Comparison of ENCODE assay signal across 1 cellular context in the genomic region with DNA sequence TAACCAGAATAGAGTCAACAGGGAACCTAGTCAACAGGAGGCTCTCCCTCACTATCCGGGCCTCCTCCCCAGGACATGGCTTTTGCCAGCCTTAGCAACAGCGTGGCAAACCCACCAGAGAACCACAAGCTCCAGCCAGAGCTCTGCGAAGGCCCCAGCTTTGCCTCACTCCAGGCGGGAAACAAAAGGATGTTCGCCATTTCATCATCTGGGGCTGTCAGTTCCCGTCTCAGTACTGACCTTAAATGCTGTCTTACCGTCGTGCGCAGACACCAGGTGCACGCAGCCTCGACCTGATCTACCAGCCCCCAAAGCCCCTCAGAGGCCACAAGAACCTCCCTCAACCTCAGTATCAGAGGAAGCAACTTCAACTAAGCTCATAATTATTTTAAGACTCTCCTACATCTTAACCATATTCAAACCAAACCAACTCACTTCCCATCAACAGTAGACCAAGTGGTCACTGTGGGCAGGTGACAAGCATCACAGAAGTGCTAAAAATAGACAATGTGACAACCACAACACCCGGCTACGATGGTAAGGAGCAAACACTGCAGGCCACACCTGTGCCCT.
TF ChIP-seq lines count a peak whose summit lies in the region.

No MANE protein-coding gene starts in this region.

TF ChIP-seq in GM12878, 131 proteins besides CTCF, POLR2A, EP300 and RAD21 (continued from another document and continues in another):
- TF ChIP-seq ATF2 (IDR thresholded peaks at IDR 0.05; ENCODE audit: low read length) (no peak), RBBP5 (conservative IDR thresholded peaks at IDR 0.05) (no peak), BMI1 (IDR thresholded peaks at IDR 0.05; ENCODE audit: borderline replicate concordance) (peak; percentile 61; the same call in 1 of the 2 replicates), DPF2 (IDR thresholded peaks at IDR 0.05) (peak; percentile 87), PRDM15 (CRISPR knock-in tag; IDR thresholded peaks at IDR 0.05) (no peak), BACH1 (IDR thresholded peaks at IDR 0.05; ENCODE audit: borderline replicate concordance) (no peak), NR2F1 (conservative IDR thresholded peaks at IDR 0.05) (peak; percentile 73), IKZF1 (conservative IDR thresholded peaks at IDR 0.05) (peak; percentile 87), POU2F2 (IDR thresholded peaks at IDR 0.05; ENCODE audit: borderline replicate concordance, low read depth, low read length) (peak; percentile 59; the same call in 1 of the 3 replicates), STAT3 (IDR thresholded peaks at IDR 0.05; ENCODE audit: low read depth, low read length) (no peak), SPI1 (IDR thresholded peaks at IDR 0.05; ENCODE audit: borderline replicate concordance, insufficient read depth, low read depth, low read length) (peak; percentile 81), ZNF384 (IDR thresholded peaks at IDR 0.05; ENCODE audit: borderline replicate concordance, low read depth, low read length) (no peak), LARP7 (IDR thresholded peaks at IDR 0.05) (no peak), CHD2 (IDR thresholded peaks at IDR 0.05; ENCODE audit: borderline replicate concordance, low read depth, low read length) (peak; percentile 72; the same call in 1 of the 2 replicates), BRCA1 (IDR thresholded peaks at IDR 0.05; ENCODE audit: low read depth, low read length) (no peak)
- TF ChIP-seq, protein P1, sequence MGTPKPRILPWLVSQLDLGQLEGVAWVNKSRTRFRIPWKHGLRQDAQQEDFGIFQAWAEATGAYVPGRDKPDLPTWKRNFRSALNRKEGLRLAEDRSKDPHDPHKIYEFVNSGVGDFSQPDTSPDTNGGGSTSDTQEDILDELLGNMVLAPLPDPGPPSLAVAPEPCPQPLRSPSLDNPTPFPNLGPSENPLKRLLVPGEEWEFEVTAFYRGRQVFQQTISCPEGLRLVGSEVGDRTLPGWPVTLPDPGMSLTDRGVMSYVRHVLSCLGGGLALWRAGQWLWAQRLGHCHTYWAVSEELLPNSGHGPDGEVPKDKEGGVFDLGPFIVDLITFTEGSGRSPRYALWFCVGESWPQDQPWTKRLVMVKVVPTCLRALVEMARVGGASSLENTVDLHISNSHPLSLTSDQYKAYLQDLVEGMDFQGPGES (IDR thresholded peaks at IDR 0.05) = no peak
- TF ChIP-seq, protein P2, sequence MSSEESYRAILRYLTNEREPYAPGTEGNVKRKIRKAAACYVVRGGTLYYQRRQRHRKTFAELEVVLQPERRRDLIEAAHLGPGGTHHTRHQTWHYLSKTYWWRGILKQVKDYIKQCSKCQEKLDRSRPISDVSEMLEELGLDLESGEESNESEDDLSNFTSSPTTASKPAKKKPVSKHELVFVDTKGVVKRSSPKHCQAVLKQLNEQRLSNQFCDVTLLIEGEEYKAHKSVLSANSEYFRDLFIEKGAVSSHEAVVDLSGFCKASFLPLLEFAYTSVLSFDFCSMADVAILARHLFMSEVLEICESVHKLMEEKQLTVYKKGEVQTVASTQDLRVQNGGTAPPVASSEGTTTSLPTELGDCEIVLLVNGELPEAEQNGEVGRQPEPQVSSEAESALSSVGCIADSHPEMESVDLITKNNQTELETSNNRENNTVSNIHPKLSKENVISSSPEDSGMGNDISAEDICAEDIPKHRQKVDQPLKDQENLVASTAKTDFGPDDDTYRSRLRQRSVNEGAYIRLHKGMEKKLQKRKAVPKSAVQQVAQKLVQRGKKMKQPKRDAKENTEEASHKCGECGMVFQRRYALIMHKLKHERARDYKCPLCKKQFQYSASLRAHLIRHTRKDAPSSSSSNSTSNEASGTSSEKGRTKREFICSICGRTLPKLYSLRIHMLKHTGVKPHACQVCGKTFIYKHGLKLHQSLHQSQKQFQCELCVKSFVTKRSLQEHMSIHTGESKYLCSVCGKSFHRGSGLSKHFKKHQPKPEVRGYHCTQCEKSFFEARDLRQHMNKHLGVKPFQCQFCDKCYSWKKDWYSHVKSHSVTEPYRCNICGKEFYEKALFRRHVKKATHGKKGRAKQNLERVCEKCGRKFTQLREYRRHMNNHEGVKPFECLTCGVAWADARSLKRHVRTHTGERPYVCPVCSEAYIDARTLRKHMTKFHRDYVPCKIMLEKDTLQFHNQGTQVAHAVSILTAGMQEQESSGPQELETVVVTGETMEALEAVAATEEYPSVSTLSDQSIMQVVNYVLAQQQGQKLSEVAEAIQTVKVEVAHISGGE (CRISPR knock-in tag; IDR thresholded peaks at IDR 0.05) = no peak
- TF ChIP-seq, protein P3, sequence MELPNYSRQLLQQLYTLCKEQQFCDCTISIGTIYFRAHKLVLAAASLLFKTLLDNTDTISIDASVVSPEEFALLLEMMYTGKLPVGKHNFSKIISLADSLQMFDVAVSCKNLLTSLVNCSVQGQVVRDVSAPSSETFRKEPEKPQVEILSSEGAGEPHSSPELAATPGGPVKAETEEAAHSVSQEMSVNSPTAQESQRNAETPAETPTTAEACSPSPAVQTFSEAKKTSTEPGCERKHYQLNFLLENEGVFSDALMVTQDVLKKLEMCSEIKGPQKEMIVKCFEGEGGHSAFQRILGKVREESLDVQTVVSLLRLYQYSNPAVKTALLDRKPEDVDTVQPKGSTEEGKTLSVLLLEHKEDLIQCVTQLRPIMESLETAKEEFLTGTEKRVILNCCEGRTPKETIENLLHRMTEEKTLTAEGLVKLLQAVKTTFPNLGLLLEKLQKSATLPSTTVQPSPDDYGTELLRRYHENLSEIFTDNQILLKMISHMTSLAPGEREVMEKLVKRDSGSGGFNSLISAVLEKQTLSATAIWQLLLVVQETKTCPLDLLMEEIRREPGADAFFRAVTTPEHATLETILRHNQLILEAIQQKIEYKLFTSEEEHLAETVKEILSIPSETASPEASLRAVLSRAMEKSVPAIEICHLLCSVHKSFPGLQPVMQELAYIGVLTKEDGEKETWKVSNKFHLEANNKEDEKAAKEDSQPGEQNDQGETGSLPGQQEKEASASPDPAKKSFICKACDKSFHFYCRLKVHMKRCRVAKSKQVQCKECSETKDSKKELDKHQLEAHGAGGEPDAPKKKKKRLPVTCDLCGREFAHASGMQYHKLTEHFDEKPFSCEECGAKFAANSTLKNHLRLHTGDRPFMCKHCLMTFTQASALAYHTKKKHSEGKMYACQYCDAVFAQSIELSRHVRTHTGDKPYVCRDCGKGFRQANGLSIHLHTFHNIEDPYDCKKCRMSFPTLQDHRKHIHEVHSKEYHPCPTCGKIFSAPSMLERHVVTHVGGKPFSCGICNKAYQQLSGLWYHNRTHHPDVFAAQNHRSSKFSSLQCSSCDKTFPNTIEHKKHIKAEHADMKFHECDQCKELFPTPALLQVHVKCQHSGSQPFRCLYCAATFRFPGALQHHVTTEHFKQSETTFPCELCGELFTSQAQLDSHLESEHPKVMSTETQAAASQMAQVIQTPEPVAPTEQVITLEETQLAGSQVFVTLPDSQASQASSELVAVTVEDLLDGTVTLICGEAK (IDR thresholded peaks at IDR 0.05; ENCODE audit: borderline replicate concordance) = no peak
- TF ChIP-seq, protein P4, sequence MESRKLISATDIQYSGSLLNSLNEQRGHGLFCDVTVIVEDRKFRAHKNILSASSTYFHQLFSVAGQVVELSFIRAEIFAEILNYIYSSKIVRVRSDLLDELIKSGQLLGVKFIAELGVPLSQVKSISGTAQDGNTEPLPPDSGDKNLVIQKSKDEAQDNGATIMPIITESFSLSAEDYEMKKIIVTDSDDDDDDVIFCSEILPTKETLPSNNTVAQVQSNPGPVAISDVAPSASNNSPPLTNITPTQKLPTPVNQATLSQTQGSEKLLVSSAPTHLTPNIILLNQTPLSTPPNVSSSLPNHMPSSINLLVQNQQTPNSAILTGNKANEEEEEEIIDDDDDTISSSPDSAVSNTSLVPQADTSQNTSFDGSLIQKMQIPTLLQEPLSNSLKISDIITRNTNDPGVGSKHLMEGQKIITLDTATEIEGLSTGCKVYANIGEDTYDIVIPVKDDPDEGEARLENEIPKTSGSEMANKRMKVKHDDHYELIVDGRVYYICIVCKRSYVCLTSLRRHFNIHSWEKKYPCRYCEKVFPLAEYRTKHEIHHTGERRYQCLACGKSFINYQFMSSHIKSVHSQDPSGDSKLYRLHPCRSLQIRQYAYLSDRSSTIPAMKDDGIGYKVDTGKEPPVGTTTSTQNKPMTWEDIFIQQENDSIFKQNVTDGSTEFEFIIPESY (IDR thresholded peaks at IDR 0.05) = no peak
- TF ChIP-seq, protein P5, sequence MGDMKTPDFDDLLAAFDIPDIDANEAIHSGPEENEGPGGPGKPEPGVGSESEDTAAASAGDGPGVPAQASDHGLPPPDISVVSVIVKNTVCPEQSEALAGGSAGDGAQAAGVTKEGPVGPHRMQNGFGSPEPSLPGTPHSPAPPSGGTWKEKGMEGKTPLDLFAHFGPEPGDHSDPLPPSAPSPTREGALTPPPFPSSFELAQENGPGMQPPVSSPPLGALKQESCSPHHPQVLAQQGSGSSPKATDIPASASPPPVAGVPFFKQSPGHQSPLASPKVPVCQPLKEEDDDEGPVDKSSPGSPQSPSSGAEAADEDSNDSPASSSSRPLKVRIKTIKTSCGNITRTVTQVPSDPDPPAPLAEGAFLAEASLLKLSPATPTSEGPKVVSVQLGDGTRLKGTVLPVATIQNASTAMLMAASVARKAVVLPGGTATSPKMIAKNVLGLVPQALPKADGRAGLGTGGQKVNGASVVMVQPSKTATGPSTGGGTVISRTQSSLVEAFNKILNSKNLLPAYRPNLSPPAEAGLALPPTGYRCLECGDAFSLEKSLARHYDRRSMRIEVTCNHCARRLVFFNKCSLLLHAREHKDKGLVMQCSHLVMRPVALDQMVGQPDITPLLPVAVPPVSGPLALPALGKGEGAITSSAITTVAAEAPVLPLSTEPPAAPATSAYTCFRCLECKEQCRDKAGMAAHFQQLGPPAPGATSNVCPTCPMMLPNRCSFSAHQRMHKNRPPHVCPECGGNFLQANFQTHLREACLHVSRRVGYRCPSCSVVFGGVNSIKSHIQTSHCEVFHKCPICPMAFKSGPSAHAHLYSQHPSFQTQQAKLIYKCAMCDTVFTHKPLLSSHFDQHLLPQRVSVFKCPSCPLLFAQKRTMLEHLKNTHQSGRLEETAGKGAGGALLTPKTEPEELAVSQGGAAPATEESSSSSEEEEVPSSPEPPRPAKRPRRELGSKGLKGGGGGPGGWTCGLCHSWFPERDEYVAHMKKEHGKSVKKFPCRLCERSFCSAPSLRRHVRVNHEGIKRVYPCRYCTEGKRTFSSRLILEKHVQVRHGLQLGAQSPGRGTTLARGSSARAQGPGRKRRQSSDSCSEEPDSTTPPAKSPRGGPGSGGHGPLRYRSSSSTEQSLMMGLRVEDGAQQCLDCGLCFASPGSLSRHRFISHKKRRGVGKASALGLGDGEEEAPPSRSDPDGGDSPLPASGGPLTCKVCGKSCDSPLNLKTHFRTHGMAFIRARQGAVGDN (IDR thresholded peaks at IDR 0.05) = peak; percentile 81
- TF ChIP-seq, protein P6, sequence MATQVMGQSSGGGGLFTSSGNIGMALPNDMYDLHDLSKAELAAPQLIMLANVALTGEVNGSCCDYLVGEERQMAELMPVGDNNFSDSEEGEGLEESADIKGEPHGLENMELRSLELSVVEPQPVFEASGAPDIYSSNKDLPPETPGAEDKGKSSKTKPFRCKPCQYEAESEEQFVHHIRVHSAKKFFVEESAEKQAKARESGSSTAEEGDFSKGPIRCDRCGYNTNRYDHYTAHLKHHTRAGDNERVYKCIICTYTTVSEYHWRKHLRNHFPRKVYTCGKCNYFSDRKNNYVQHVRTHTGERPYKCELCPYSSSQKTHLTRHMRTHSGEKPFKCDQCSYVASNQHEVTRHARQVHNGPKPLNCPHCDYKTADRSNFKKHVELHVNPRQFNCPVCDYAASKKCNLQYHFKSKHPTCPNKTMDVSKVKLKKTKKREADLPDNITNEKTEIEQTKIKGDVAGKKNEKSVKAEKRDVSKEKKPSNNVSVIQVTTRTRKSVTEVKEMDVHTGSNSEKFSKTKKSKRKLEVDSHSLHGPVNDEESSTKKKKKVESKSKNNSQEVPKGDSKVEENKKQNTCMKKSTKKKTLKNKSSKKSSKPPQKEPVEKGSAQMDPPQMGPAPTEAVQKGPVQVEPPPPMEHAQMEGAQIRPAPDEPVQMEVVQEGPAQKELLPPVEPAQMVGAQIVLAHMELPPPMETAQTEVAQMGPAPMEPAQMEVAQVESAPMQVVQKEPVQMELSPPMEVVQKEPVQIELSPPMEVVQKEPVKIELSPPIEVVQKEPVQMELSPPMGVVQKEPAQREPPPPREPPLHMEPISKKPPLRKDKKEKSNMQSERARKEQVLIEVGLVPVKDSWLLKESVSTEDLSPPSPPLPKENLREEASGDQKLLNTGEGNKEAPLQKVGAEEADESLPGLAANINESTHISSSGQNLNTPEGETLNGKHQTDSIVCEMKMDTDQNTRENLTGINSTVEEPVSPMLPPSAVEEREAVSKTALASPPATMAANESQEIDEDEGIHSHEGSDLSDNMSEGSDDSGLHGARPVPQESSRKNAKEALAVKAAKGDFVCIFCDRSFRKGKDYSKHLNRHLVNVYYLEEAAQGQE (IDR thresholded peaks at IDR 0.05; ENCODE audit: low read depth, low read length) = no peak
